ENCODE assay signal across 16 cellular contexts in the genomic region with DNA sequence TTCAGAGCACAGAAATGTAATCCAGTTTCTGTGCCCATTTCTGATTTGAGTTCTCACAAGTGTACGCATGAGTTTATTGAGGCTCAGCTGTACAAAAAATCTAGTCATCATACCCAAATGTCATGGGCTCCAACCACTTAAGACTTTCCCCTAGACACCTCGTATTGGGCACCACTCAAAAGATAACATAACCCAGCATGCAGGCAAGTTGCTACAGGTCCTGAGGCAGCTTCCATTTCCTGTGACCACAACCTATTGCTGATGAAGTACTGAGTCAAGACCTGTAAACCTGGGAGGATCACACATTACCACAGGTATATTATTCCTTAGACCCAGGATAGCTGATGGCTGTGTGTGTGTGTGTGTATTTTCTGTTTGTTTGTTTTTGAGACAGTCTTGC.
DNase-seq lines count a peak whose midpoint lies in the region; ATAC-seq and TF ChIP-seq lines count a peak whose summit lies in the region.
"Had no signal": no experiment of that assay in that cellular context is flagged by ENCODE, and none has a peak within 500 bp of the region (broad histone marks: within the 10 kb centered on the region; RNA-seq: fewer than 3 reads in every experiment).

No MANE protein-coding gene starts in this region.

- peaks cover 37% of the 10 kb centered on the region for H3K4me1 Mint-ChIP-seq in activated T-cell treated with anti-CD3 and anti-CD28 coated beads, Interleukin-2, amount 50 U/mL, for 72 hours (ENCODE audit: low read depth)
- H3K4me1 Mint-ChIP-seq in activated CD8-positive, alpha-beta T cell treated with anti-CD3 and anti-CD28 coated beads for 36 hours (ENCODE audit: low read depth) = peaks cover 22% of the 10 kb centered on the region

- H3K4me3 ChIP-seq in HCT116 (replicated peaks in 1 of 2; ENCODE audit: low read depth in 1 of 2, low read length in 2 of 2) (no peak overlapping the region), smooth muscle cell (no peak overlapping the region)
- H3K4me3 ChIP-seq: left ventricle myocardium inferior had no signal

- H3K9ac ChIP-seq in HCT116 (ENCODE audit: low read length) = no peak overlapping the region
- no peak overlapping the region for H3K9ac ChIP-seq in smooth muscle cell (ENCODE audit: low read depth)

- H3K79me2 ChIP-seq in HCT116 (ENCODE audit: insufficient read depth, low read length) (0 out of 2 replicates have a peak, but pooled peaks cover 7% of the 10 kb centered on the region), smooth muscle cell (ENCODE audit: low read depth) (peaks cover 65% of the 10 kb centered on the region)

- no peaks in the 10 kb centered on the region for H3K9me3 Mint-ChIP-seq in activated T-cell treated with anti-CD3 and anti-CD28 coated beads, Interleukin-2, amount 50 U/mL, for 72 hours
- H3K9me3 Mint-ChIP-seq in activated CD8-positive, alpha-beta T cell treated with anti-CD3 and anti-CD28 coated beads for 36 hours = no peaks in the 10 kb centered on the region

- no peak for TF ChIP-seq POLR2A in HCT116 (IDR thresholded peaks at IDR 0.05; ENCODE audit: borderline replicate concordance, extremely low read depth, insufficient read depth, insufficient read length)

- DNase-seq in activated T-cell treated with anti-CD3 and anti-CD28 coated beads, Interleukin-2, amount 50 U/mL, for 72 hours = peak; percentile 25 to 36
- no peak for DNase-seq in activated T-cell treated with anti-CD3 and anti-CD28 coated beads, Interleukin-2, amount 50 U/mL, for 1 hour
- peak; percentile 8 for DNase-seq in HCT116 (ENCODE audit: low read depth, low spot score)
- peak; percentile 37 for DNase-seq in activated CD8-positive, alpha-beta T cell treated with anti-CD3 and anti-CD28 coated beads for 36 hours
- no peak for DNase-seq in smooth muscle cell (lab: John Stamatoyannopoulos, UW; ENCODE audit: unreplicated experiment)
- no peak for DNase-seq in NCI-H1436 (lab: John Stamatoyannopoulos, UW)
- DNase-seq: amniotic stem cell; EL; foreskin melanocyte; left ventricle myocardium inferior; MM.1S; NCI-H526 treated with DMSO at 0.1 percent for 48 hours; stimulated activated CD4-positive, alpha-beta T cell treated with anti-CD3 and anti-CD28 coated beads, Interleukin-4, amount 100 ng/mL, for 1 hour had no signal

- no peak overlapping the region for H3K4me3 Mint-ChIP-seq in activated T-cell treated with anti-CD3 and anti-CD28 coated beads, Interleukin-2, amount 50 U/mL, for 72 hours
- H3K4me3 Mint-ChIP-seq in activated CD8-positive, alpha-beta T cell treated with anti-CD3 and anti-CD28 coated beads for 36 hours = no peak overlapping the region

- no peak for TF ChIP-seq RAD21 in HCT116 (IDR thresholded peaks at IDR 0.05; ENCODE audit: low read depth)

- H3K4me2 ChIP-seq in HCT116 (ENCODE audit: low read length) (peak overlapping the region; percentile 18; the same call in 1 of the 2 replicates), smooth muscle cell (no peak overlapping the region)

- H3K27ac Mint-ChIP-seq in activated T-cell treated with anti-CD3 and anti-CD28 coated beads, Interleukin-2, amount 50 U/mL, for 72 hours = no peak overlapping the region
- no peak overlapping the region for H3K27ac Mint-ChIP-seq in activated CD8-positive, alpha-beta T cell treated with anti-CD3 and anti-CD28 coated beads for 36 hours

- H2AFZ ChIP-seq in HCT116 (ENCODE audit: low read depth, low read length, poor library complexity, severe bottlenecking) (no peak overlapping the region), smooth muscle cell (ENCODE audit: low read depth) (no peak overlapping the region)

- no peaks in the 10 kb centered on the region for H3K9me2 ChIP-seq in HCT116 (ENCODE audit: insufficient read depth)

- H3K36me3 ChIP-seq in HCT116 (ENCODE audit: control insufficient read depth in 1 of 2, insufficient read depth in 2 of 2, low read length in 2 of 2) (no peaks in the 10 kb centered on the region), smooth muscle cell (ENCODE audit: low read depth) (no peaks in the 10 kb centered on the region)
- H3K36me3 ChIP-seq: left ventricle myocardium inferior had no signal

- no peaks in the 10 kb centered on the region for H3K9me3 ChIP-seq in HCT116 (ENCODE audit: control insufficient read depth in 1 of 2, insufficient read depth in 1 of 2, low read depth in 1 of 2, low read length in 2 of 2)
- no peaks in the 10 kb centered on the region for H3K9me3 ChIP-seq in smooth muscle cell (replicated peaks; ENCODE audit: low read depth)
- H3K9me3 ChIP-seq: left ventricle myocardium inferior had no signal

- H3K4me1 ChIP-seq in HCT116 (ENCODE audit: control insufficient read depth in 1 of 2, insufficient read depth in 2 of 2, low read length in 2 of 2) (peaks cover 4 to 9% of the 10 kb centered on the region in 2 experiments; a peak in 3 of 4 replicates), smooth muscle cell (ENCODE audit: low read depth) (no peaks in the 10 kb centered on the region)

- ATAC-seq in activated T-cell treated with anti-CD3 and anti-CD28 coated beads, Interleukin-2, amount 50 U/mL, for 72 hours (replicated peaks in 1 of 2) = peak; percentile 96 to 97
- ATAC-seq in HCT116 = peak; percentile 50
- ATAC-seq in activated CD8-positive, alpha-beta T cell treated with anti-CD3 and anti-CD28 coated beads for 36 hours = peak; percentile 88
- no peak for ATAC-seq in HG02970 (IDR thresholded peaks at IDR 0.05; ENCODE audit: low FRiP score, unreplicated experiment)
- no peak for ATAC-seq in GM18520 (IDR thresholded peaks at IDR 0.05; ENCODE audit: unreplicated experiment)

- POLR2A ChIA-PET in HCT116 (lab: Charles Lee) = interaction anchor here (1.2 kb wide), 1 partner anchor 110 kb away, joined by 3 read pairs; no protein-coding TSS in a partner anchor
- POLR2A ChIA-PET in activated CD8-positive, alpha-beta T cell treated with anti-CD3 and anti-CD28 coated beads for 36 hours (lab: Charles Lee) = no interaction called here

- no peak for TF ChIP-seq CTCF in HCT116 (IDR thresholded peaks at IDR 0.05 in 2 of 3, conservative IDR thresholded peaks at IDR 0.05 in 1 of 3; ENCODE audit: borderline replicate concordance in 1 of 3, insufficient read depth in 1 of 3, low read depth in 2 of 3, low read length in 2 of 3)
- TF ChIP-seq CTCF in activated CD8-positive, alpha-beta T cell treated with anti-CD3 and anti-CD28 coated beads for 36 hours (IDR thresholded peaks at IDR 0.05) = no peak
- TF ChIP-seq CTCF in smooth muscle cell (IDR thresholded peaks at IDR 0.05; ENCODE audit: borderline replicate concordance, insufficient read depth, poor library complexity, severe bottlenecking) = no peak

- no peak overlapping the region for H3K27ac ChIP-seq in HCT116 (ENCODE audit: low read depth, low read length)
- peak overlapping the region; percentile 14 for H3K27ac ChIP-seq in smooth muscle cell (ENCODE audit: low read depth)
- H3K27ac ChIP-seq: left ventricle myocardium inferior, VCaP had no signal

- H3K27me3 ChIP-seq in HCT116 (ENCODE audit: insufficient read depth, low read length) (no peaks in the 10 kb centered on the region), smooth muscle cell (ENCODE audit: low read depth) (no peaks in the 10 kb centered on the region)

- H4K20me1 ChIP-seq in HCT116 (ENCODE audit: insufficient read depth) (no peaks in the 10 kb centered on the region), smooth muscle cell (ENCODE audit: low read depth) (peaks cover 14% of the 10 kb centered on the region)

- RAD21 ChIA-PET in HCT116 (lab: Charles Lee; ENCODE audit: low non-redundant PET in 1 of 2, low total read pairs in 2 of 2, uncharacterized antibody in 2 of 2, unreplicated experiment in 2 of 2) = no interaction called here

- H3K27me3 Mint-ChIP-seq in activated T-cell treated with anti-CD3 and anti-CD28 coated beads, Interleukin-2, amount 50 U/mL, for 72 hours (ENCODE audit: low read depth) = no peaks in the 10 kb centered on the region
- no peaks in the 10 kb centered on the region for H3K27me3 Mint-ChIP-seq in activated CD8-positive, alpha-beta T cell treated with anti-CD3 and anti-CD28 coated beads for 36 hours

- BruUV-seq in HCT116 (replicated peaks; lab: Mats Ljungman, UMichigan) = no TSS peak

- WGBS in smooth muscle cell (ENCODE audit: low lambda C conversion rate) = 78% methylated on average over 2 of the region's 2 CpGs

- H3K36me3 Mint-ChIP-seq in activated T-cell treated with anti-CD3 and anti-CD28 coated beads, Interleukin-2, amount 50 U/mL, for 72 hours (ENCODE audit: insufficient read depth in 2 of 2) = peaks cover 0 to 2% of the 10 kb centered on the region in 2 donors
- peaks cover 4% of the 10 kb centered on the region for H3K36me3 Mint-ChIP-seq in activated CD8-positive, alpha-beta T cell treated with anti-CD3 and anti-CD28 coated beads for 36 hours (ENCODE audit: low read depth)

- CTCF ChIA-PET in HCT116 (lab: Charles Lee) = interaction anchor here (1.9 kb wide), 1 partner anchor 16 kb away, joined by 5 read pairs; no protein-coding TSS in a partner anchor
- CTCF ChIA-PET in activated CD8-positive, alpha-beta T cell treated with anti-CD3 and anti-CD28 coated beads for 36 hours (lab: Charles Lee) = interaction anchor here (1.2 to 1.5 kb wide), 2 partner anchors 17 to 105 kb away, joined by 3 read pairs; no protein-coding TSS in a partner anchor

- intact Hi-C loops in HCT116 (cut with micrococcal nuclease) = no loop called here
- intact Hi-C loops in activated CD8-positive, alpha-beta T cell treated with anti-CD3 and anti-CD28 coated beads for 36 hours (cut with micrococcal nuclease) = no loop called here

- H3F3A ChIP-seq in smooth muscle cell (ENCODE audit: low read depth) = no peaks in the 10 kb centered on the region

TF ChIP-seq in HCT116, 20 proteins besides CTCF, POLR2A, EP300 and RAD21 (continues in another document):
- no peak for TF ChIP-seq ZNF274 (IDR thresholded peaks at IDR 0.05; ENCODE audit: low read depth, low read length)
- TF ChIP-seq, protein P1, sequence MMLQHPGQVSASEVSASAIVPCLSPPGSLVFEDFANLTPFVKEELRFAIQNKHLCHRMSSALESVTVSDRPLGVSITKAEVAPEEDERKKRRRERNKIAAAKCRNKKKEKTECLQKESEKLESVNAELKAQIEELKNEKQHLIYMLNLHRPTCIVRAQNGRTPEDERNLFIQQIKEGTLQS (IDR thresholded peaks at IDR 0.05) = no peak
- TF ChIP-seq JUND (IDR thresholded peaks at IDR 0.05) = no peak
- no peak for TF ChIP-seq EZH2phosphoT487 (IDR thresholded peaks at IDR 0.05; ENCODE audit: borderline replicate concordance)
- no peak for TF ChIP-seq SRF (IDR thresholded peaks at IDR 0.05; ENCODE audit: low read depth)
- no peak for TF ChIP-seq TCF7L2 (IDR thresholded peaks at IDR 0.05; ENCODE audit: borderline replicate concordance, extremely low read depth, insufficient read depth, insufficient read length)
- TF ChIP-seq SP1 (IDR thresholded peaks at IDR 0.05; ENCODE audit: low read depth) = no peak

Comparison
In these comparisons a context has a peak if more than half of its experiments do, and no peak if none do; other contexts are left out.
1. DNase-seq: peak in activated T-cell treated with anti-CD3 and anti-CD28 coated beads, Interleukin-2, amount 50 U/mL, for 72 hours (2 of 2), HCT116 (single experiment) and activated CD8-positive, alpha-beta T cell treated with anti-CD3 and anti-CD28 coated beads for 36 hours (single experiment); none in activated T-cell treated with anti-CD3 and anti-CD28 coated beads, Interleukin-2, amount 50 U/mL, for 1 hour (single experiment), smooth muscle cell (single experiment) and NCI-H1436 (single experiment).
2. ATAC-seq: peak in activated T-cell treated with anti-CD3 and anti-CD28 coated beads, Interleukin-2, amount 50 U/mL, for 72 hours (2 of 2), HCT116 (single experiment) and activated CD8-positive, alpha-beta T cell treated with anti-CD3 and anti-CD28 coated beads for 36 hours (single experiment); none in HG02970 (single experiment) and GM18520 (single experiment).